14 cellular contexts compared by ENCODE assay signal in the genomic region with DNA sequence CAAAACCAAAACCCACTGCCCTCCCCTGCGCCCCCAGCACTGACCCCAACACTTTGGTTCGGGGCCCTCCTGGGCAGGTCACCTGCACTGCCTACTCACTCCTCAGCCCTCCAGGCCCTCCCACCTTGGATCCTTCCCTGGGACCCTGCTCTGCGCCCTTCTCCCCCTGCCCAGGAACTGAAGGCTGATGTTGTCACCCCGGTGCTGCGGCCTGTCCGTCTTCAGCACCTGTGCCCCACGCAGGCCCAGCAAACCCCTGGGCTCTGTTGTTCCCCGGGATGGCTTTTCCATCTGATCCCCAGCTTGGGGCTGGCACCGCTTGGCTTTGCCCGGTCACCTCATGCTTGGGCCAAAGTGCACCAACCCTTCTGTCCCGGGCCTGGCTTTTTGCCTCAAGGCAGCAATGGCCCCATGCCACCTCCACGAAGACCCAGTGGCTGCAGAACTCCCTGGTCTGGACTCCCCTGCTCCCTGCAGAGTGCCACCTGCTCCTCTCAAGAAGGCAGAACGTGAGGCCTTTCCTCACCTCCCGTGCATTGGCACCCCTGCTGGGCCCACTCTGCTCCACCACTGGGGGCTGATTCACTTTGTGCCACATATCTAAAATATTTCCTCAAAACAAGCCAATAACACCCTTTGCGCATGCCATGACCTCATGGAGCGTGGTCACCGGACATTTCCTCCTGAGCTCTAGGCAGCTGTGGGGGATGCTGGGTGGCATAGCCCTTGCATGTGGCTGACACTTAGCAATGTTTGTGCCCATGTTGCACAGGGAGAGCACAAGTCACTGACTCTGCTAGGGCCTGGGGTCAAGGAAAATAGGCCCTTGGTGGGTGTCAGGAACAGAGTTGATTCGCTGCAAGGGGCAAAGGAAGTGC. TPM values are rescaled to one million over a fixed set of nuclear protein-coding genes. Genes with fewer than 3 reads are reported as not detected.
DNase-seq lines count a peak whose midpoint lies in the region; ATAC-seq and TF ChIP-seq lines count a peak whose summit lies in the region.
"Had no signal": no experiment of that assay in that cellular context is flagged by ENCODE, and none has a peak within 500 bp of the region (broad histone marks: within the 10 kb centered on the region; RNA-seq: fewer than 3 reads in every experiment).

No MANE protein-coding gene starts in this region.

- intact Hi-C loops in dorsolateral prefrontal cortex (cut with DNase I) = loop anchor here in 1 of 2 donors (10.0 kb wide), 1 partner anchor 139 kb away; no protein-coding TSS in a partner anchor
- intact Hi-C loops in vagina (cut with DNase I) = no loop called here
- intact Hi-C loops in CD8-positive, alpha-beta T cell (cut with DNase I, micrococcal nuclease) = no loop called here

- TF ChIP-seq CTCF in dorsolateral prefrontal cortex (IDR thresholded peaks at IDR 0.05 in 54 of 56, conservative IDR thresholded peaks at IDR 0.05 in 2 of 56; ENCODE audit: low read depth in 1 of 56, partially characterized antibody in 56 of 56) (no peak), neutrophil (IDR thresholded peaks at IDR 0.05) (no peak), vagina (IDR thresholded peaks at IDR 0.05) (no peak)
- no peak for TF ChIP-seq CTCF in CD8-positive, alpha-beta T cell (IDR thresholded peaks at IDR 0.05)

- H3K36me3 Mint-ChIP-seq in stimulated activated naive CD8-positive, alpha-beta T cell treated with anti-CD3 and anti-CD28 coated beads, Interleukin-15, Interleukin-2, amounts not matched to agents 100 ng/mL and 50 ng/mL, for 24 hours (ENCODE audit: low read depth) = peaks cover 14% of the 10 kb centered on the region
- H3K36me3 Mint-ChIP-seq in CD8-positive, alpha-beta T cell = peaks cover 27% of the 10 kb centered on the region

- no peak overlapping the region for H3K4me3 ChIP-seq in dorsolateral prefrontal cortex
- H3K4me3 ChIP-seq in neutrophil (ENCODE audit: low read depth in 1 of 2, low read length in 1 of 2) = no peak overlapping the region
- no peak overlapping the region for H3K4me3 ChIP-seq in vagina
- H3K4me3 ChIP-seq in CD8-positive, alpha-beta T cell (ENCODE audit: low read depth, low read length) = no peak overlapping the region
- H3K4me3 ChIP-seq: colonic mucosa, GM23248 had no signal

- in situ Hi-C loops in KBM-7 (cut with MboI; ENCODE audit: low pct_unique_long_range_greater_than_20kb, low sequenced_read_pairs) = loop anchor here (25.0 kb wide), 1 partner anchor 207 kb away; the partner anchor contains the start of gene YPEL1

- peaks cover 49% of the 10 kb centered on the region for H3K4me1 Mint-ChIP-seq in stimulated activated naive CD8-positive, alpha-beta T cell treated with anti-CD3 and anti-CD28 coated beads, Interleukin-15, Interleukin-2, amounts not matched to agents 100 ng/mL and 50 ng/mL, for 24 hours (ENCODE audit: low read depth)
- H3K4me1 Mint-ChIP-seq in stimulated activated naive CD8-positive, alpha-beta T cell treated with anti-CD3 and anti-CD28 coated beads, Interleukin-15, amount 100 ng/mL, for 72 hours = peaks cover 61% of the 10 kb centered on the region
- peaks cover 33% of the 10 kb centered on the region for H3K4me1 Mint-ChIP-seq in CD8-positive, alpha-beta T cell (ENCODE audit: low read depth)

- no peak overlapping the region for H3K4me3 Mint-ChIP-seq in stimulated activated naive CD8-positive, alpha-beta T cell treated with anti-CD3 and anti-CD28 coated beads, Interleukin-15, Interleukin-2, amounts not matched to agents 100 ng/mL and 50 ng/mL, for 24 hours
- H3K4me3 Mint-ChIP-seq in stimulated activated naive CD8-positive, alpha-beta T cell treated with anti-CD3 and anti-CD28 coated beads, Interleukin-15, amount 100 ng/mL, for 72 hours = no peak overlapping the region
- no peak overlapping the region for H3K4me3 Mint-ChIP-seq in CD8-positive, alpha-beta T cell
- H3K4me3 Mint-ChIP-seq: activated naive CD8-positive, alpha-beta T cell had no signal

- no peak for TF ChIP-seq POLR2A in vagina (IDR thresholded peaks at IDR 0.05)

- POLR2A ChIA-PET in CD8-positive, alpha-beta T cell (lab: Charles Lee) = no interaction called here

- H3K4me1 ChIP-seq in neutrophil (ENCODE audit: control insufficient read depth in 1 of 2, insufficient read depth in 1 of 2, low read depth in 1 of 2, low read length in 1 of 2) = peaks cover 62 to 81% of the 10 kb centered on the region in 2 experiments
- H3K4me1 ChIP-seq in vagina = peaks cover 97% of the 10 kb centered on the region
- peaks cover 10% of the 10 kb centered on the region for H3K4me1 ChIP-seq in CD8-positive, alpha-beta T cell (ENCODE audit: insufficient read depth, low read length)

- H3K27me3 Mint-ChIP-seq in stimulated activated naive CD8-positive, alpha-beta T cell treated with anti-CD3 and anti-CD28 coated beads, Interleukin-15, Interleukin-2, amounts not matched to agents 100 ng/mL and 50 ng/mL, for 24 hours = no peaks in the 10 kb centered on the region
- H3K27me3 Mint-ChIP-seq in stimulated activated naive CD8-positive, alpha-beta T cell treated with anti-CD3 and anti-CD28 coated beads, Interleukin-15, amount 100 ng/mL, for 72 hours = no peaks in the 10 kb centered on the region
- H3K27me3 Mint-ChIP-seq in CD8-positive, alpha-beta T cell (ENCODE audit: low read depth) = no peaks in the 10 kb centered on the region
- H3K27me3 Mint-ChIP-seq: activated naive CD8-positive, alpha-beta T cell had no signal

- ATAC-seq in stimulated activated naive CD8-positive, alpha-beta T cell treated with anti-CD3 and anti-CD28 coated beads, Interleukin-15, amount 100 ng/mL, for 72 hours = no peak
- ATAC-seq in CD8-positive, alpha-beta T cell = no peak

- DNase-seq in stimulated activated naive CD8-positive, alpha-beta T cell treated with anti-CD3 and anti-CD28 coated beads, Interleukin-15, amount 100 ng/mL, for 72 hours = no peak
- peak in 1 of 10 donors; percentile 25 for DNase-seq in dorsolateral prefrontal cortex
- no peak for DNase-seq in vagina (ENCODE audit: extremely low spot score in 2 of 2)
- DNase-seq in cortex of kidney (lab: John Stamatoyannopoulos, UW) = no peak
- DNase-seq in KBM-7 = no peak
- no peak for DNase-seq in CD8-positive, alpha-beta T cell
- DNase-seq: colonic mucosa; GM23248; NCI-H1417; NCI-H69; stimulated activated CD8-positive, alpha-beta memory T cell treated with anti-CD3 and anti-CD28 coated beads, Interleukin-4, amount 100 ng/mL, for 48 hours had no signal

- H3K9me3 ChIP-seq in neutrophil = no peaks in the 10 kb centered on the region
- no peaks in the 10 kb centered on the region for H3K9me3 ChIP-seq in vagina
- no peaks in the 10 kb centered on the region for H3K9me3 ChIP-seq in CD8-positive, alpha-beta T cell (ENCODE audit: low read length)
- H3K9me3 ChIP-seq: colonic mucosa had no signal

- H3K27ac Mint-ChIP-seq in stimulated activated naive CD8-positive, alpha-beta T cell treated with anti-CD3 and anti-CD28 coated beads, Interleukin-15, Interleukin-2, amounts not matched to agents 100 ng/mL and 50 ng/mL, for 24 hours = peak overlapping the region; percentile 32
- peak overlapping the region in 1 of 2 donors; percentile 63 for H3K27ac Mint-ChIP-seq in stimulated activated naive CD8-positive, alpha-beta T cell treated with anti-CD3 and anti-CD28 coated beads, Interleukin-15, amount 100 ng/mL, for 72 hours
- no peak overlapping the region for H3K27ac Mint-ChIP-seq in CD8-positive, alpha-beta T cell

- H3K27me3 ChIP-seq in dorsolateral prefrontal cortex (no peaks in the 10 kb centered on the region), neutrophil (no peaks in the 10 kb centered on the region), vagina (no peaks in the 10 kb centered on the region)
- H3K27me3 ChIP-seq in CD8-positive, alpha-beta T cell (ENCODE audit: insufficient read depth, low read length) = no peaks in the 10 kb centered on the region
- H3K27me3 ChIP-seq: colonic mucosa had no signal

- H3K27ac ChIP-seq in dorsolateral prefrontal cortex = peak overlapping the region in 36 of 59 donors; percentile 7 to 99 (median 80)
- peak overlapping the region; percentile 98 for H3K27ac ChIP-seq in neutrophil
- H3K27ac ChIP-seq in vagina = peak overlapping the region; percentile 88
- H3K27ac ChIP-seq in CD8-positive, alpha-beta T cell (ENCODE audit: low read depth, low read length) = no peak overlapping the region

- CTCF ChIA-PET in CD8-positive, alpha-beta T cell (lab: Charles Lee) = interaction anchor here (13.0 kb wide), 1 partner anchor 6 kb away, joined by 197 read pairs; the partner anchor contains the start of gene PPM1F

- peaks cover 63% of the 10 kb centered on the region for H3K36me3 ChIP-seq in neutrophil
- H3K36me3 ChIP-seq in vagina = peaks cover 0 to 22% of the 10 kb centered on the region in 2 donors
- H3K36me3 ChIP-seq in CD8-positive, alpha-beta T cell (ENCODE audit: insufficient read depth, low read length) = no peaks in the 10 kb centered on the region
- H3K36me3 ChIP-seq: colonic mucosa had no signal

- H3K9me3 Mint-ChIP-seq in stimulated activated naive CD8-positive, alpha-beta T cell treated with anti-CD3 and anti-CD28 coated beads, Interleukin-15, Interleukin-2, amounts not matched to agents 100 ng/mL and 50 ng/mL, for 24 hours = no peaks in the 10 kb centered on the region
- H3K9me3 Mint-ChIP-seq in stimulated activated naive CD8-positive, alpha-beta T cell treated with anti-CD3 and anti-CD28 coated beads, Interleukin-15, amount 100 ng/mL, for 72 hours = no peaks in the 10 kb centered on the region
- H3K9me3 Mint-ChIP-seq in CD8-positive, alpha-beta T cell = no peaks in the 10 kb centered on the region

RNA-seq across cellular contexts. Expression of gene PPM1F, which starts 8.8 kb away (rescaled TPM):
- total RNA-seq in dorsolateral prefrontal cortex (10 to 100 TPM; 22.1 to 52.4 (median 37.5) TPM), vagina (35.6 TPM)
- 10 to 100 TPM; 12.7 to 13.5 TPM for total RNA-seq in CD8-positive, alpha-beta T cell

RNA-seq across cellular contexts. Expression of gene TOP3B, which starts 38.8 kb away (rescaled TPM):
- total RNA-seq in dorsolateral prefrontal cortex (10 to 100 TPM; 16.8 to 59.9 (median 32.5) TPM), vagina (42.7 TPM)
- 10 to 100 TPM; 71.4 to 74.3 TPM for total RNA-seq in CD8-positive, alpha-beta T cell
